1 cellular context compared by ENCODE assay signal in genomic region chr17:1709403-1709891, GRCh38.
TF ChIP-seq lines count a peak whose summit lies in the region.

No MANE protein-coding gene starts in this region.

TF ChIP-seq in WTC11, 78 proteins besides CTCF, POLR2A, EP300 and RAD21 (continued from another document):
- TF ChIP-seq ZNF512 (CRISPR knock-in tag; IDR thresholded peaks at IDR 0.05; ENCODE audit: borderline replicate concordance) (no peak), ZNF219 (CRISPR knock-in tag; IDR thresholded peaks at IDR 0.05; ENCODE audit: borderline replicate concordance) (no peak), ZNF671 (CRISPR knock-in tag; IDR thresholded peaks at IDR 0.05) (no peak), TCF7 (CRISPR knock-in tag; IDR thresholded peaks at IDR 0.05; ENCODE audit: low read depth) (no peak), ZMAT4 (CRISPR knock-in tag; IDR thresholded peaks at IDR 0.05) (no peak), ZNF232 (CRISPR knock-in tag; IDR thresholded peaks at IDR 0.05) (no peak), CREB1 (CRISPR knock-in tag; IDR thresholded peaks at IDR 0.05) (no peak), ZNF532 (CRISPR knock-in tag; IDR thresholded peaks at IDR 0.05; ENCODE audit: borderline replicate concordance) (no peak), JUN (CRISPR knock-in tag; IDR thresholded peaks at IDR 0.05) (no peak), AFF4 (CRISPR knock-in tag; IDR thresholded peaks at IDR 0.05; ENCODE audit: borderline replicate concordance) (no peak)
- TF ChIP-seq, protein P1, sequence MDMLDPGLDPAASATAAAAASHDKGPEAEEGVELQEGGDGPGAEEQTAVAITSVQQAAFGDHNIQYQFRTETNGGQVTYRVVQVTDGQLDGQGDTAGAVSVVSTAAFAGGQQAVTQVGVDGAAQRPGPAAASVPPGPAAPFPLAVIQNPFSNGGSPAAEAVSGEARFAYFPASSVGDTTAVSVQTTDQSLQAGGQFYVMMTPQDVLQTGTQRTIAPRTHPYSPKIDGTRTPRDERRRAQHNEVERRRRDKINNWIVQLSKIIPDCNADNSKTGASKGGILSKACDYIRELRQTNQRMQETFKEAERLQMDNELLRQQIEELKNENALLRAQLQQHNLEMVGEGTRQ (CRISPR knock-in tag; IDR thresholded peaks at IDR 0.05): no peak
